In genomic region chr2:240568678-240569522, GRCh38 we compare ENCODE assay signal across 1 cellular context.
TF ChIP-seq lines count a peak whose summit lies in the region.

No MANE protein-coding gene starts in this region.

TF ChIP-seq in HepG2, 621 proteins besides CTCF, POLR2A, EP300 and RAD21 (continued from another document):
- TF ChIP-seq THAP9 (CRISPR knock-in tag; IDR thresholded peaks at IDR 0.05; ENCODE audit: borderline replicate concordance): no peak
- no peak for TF ChIP-seq CCDC6 (CRISPR knock-in tag; IDR thresholded peaks at IDR 0.05)
- TF ChIP-seq ZNF343 (CRISPR knock-in tag; IDR thresholded peaks at IDR 0.05): no peak
- TF ChIP-seq GPN1 (CRISPR knock-in tag; IDR thresholded peaks at IDR 0.05; ENCODE audit: borderline replicate concordance): no peak; the same call in 1 of the 2 replicates
- TF ChIP-seq NR2C2 (CRISPR knock-in tag; IDR thresholded peaks at IDR 0.05; ENCODE audit: borderline replicate concordance): no peak; the same call in 1 of the 2 replicates
- TF ChIP-seq ZNF20 (CRISPR knock-in tag; IDR thresholded peaks at IDR 0.05): no peak
- TF ChIP-seq SALL2 (CRISPR knock-in tag; IDR thresholded peaks at IDR 0.05): peak; percentile 84; the same call in 1 of the 2 replicates
- TF ChIP-seq ZNF615 (CRISPR knock-in tag; IDR thresholded peaks at IDR 0.05; ENCODE audit: borderline replicate concordance): no peak
- 0 out of 2 replicates have a peak, but pooled peaks have one; percentile 70 for TF ChIP-seq ZNF691 (CRISPR knock-in tag; IDR thresholded peaks at IDR 0.05; ENCODE audit: borderline replicate concordance, low read depth)
- peak; percentile 49; the same call in 1 of the 2 replicates for TF ChIP-seq NR0B2 (CRISPR knock-in tag; IDR thresholded peaks at IDR 0.05)
- TF ChIP-seq ARNT2 (CRISPR knock-in tag; IDR thresholded peaks at IDR 0.05; ENCODE audit: low read depth): no peak; the same call in none of the 2 replicates
- TF ChIP-seq BCL6 (CRISPR knock-in tag; IDR thresholded peaks at IDR 0.05): no peak
- TF ChIP-seq ZNF253 (CRISPR knock-in tag; IDR thresholded peaks at IDR 0.05; ENCODE audit: borderline replicate concordance): no peak
- TF ChIP-seq ZSCAN5A (CRISPR knock-in tag; IDR thresholded peaks at IDR 0.05; ENCODE audit: borderline replicate concordance): no peak
- TF ChIP-seq, protein P1, sequence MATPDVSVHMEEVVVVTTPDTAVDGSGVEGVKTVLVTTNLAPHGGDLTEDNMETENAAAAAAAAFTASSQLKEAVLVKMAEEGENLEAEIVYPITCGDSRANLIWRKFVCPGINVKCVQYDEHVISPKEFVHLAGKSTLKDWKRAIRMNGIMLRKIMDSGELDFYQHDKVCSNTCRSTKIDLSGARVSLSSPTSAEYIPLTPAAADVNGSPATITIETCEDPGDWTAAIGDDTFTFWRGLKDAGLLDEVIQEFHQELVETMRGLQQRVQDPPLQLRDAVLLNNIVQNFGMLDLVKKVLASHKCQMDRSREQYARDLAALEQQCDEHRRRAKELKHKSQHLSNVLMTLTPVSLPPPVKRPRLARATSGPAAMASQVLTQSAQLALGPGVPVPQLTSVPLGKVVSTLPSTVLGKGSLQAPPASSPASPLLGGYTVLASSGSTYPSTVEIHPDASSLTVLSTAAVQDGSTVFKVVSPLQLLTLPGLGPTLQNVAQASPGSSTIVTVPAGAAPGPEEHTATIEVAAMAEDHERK (CRISPR knock-in tag; IDR thresholded peaks at IDR 0.05; ENCODE audit: low read depth): no peak
- TF ChIP-seq AGO1 (IDR thresholded peaks at IDR 0.05; ENCODE audit: low read depth, low read length, poor library complexity, severe bottlenecking): peak; percentile 53
- TF ChIP-seq ZNF7 (CRISPR knock-in tag; IDR thresholded peaks at IDR 0.05): no peak
- no peak; the same call in 1 of the 2 replicates for TF ChIP-seq RXRA (CRISPR knock-in tag; IDR thresholded peaks at IDR 0.05)
- no peak for TF ChIP-seq ZNF850 (CRISPR knock-in tag; conservative IDR thresholded peaks at IDR 0.05)
- no peak for TF ChIP-seq YEATS2 (CRISPR knock-in tag; IDR thresholded peaks at IDR 0.05; ENCODE audit: borderline replicate concordance)
- TF ChIP-seq PRPF4 (IDR thresholded peaks at IDR 0.05; ENCODE audit: low read depth, low read length, poor library complexity, severe bottlenecking): no peak
- TF ChIP-seq HNRNPL (IDR thresholded peaks at IDR 0.05; ENCODE audit: low read depth, low read length): 0 out of 2 replicates have a peak, but pooled peaks have one; percentile 53
- peak; percentile 75 for TF ChIP-seq KDM2A (CRISPR knock-in tag; IDR thresholded peaks at IDR 0.05; ENCODE audit: borderline replicate concordance, low read depth)
- TF ChIP-seq, protein P2, sequence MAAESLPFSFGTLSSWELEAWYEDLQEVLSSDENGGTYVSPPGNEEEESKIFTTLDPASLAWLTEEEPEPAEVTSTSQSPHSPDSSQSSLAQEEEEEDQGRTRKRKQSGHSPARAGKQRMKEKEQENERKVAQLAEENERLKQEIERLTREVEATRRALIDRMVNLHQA (CRISPR knock-in tag; IDR thresholded peaks at IDR 0.05): no peak
- 0 out of 2 replicates have a peak, but pooled peaks have one; percentile 37 for TF ChIP-seq ZNF761 (CRISPR knock-in tag; conservative IDR thresholded peaks at IDR 0.05)
- peak; percentile 36; the same call in 1 of the 2 replicates for TF ChIP-seq GMEB1 (CRISPR knock-in tag; IDR thresholded peaks at IDR 0.05; ENCODE audit: borderline replicate concordance)
- no peak for TF ChIP-seq ZBTB38 (CRISPR knock-in tag; IDR thresholded peaks at IDR 0.05)
- no peak for TF ChIP-seq HOXA5 (CRISPR knock-in tag; IDR thresholded peaks at IDR 0.05)
- no peak for TF ChIP-seq ZNF329 (CRISPR knock-in tag; IDR thresholded peaks at IDR 0.05; ENCODE audit: low read depth)
- TF ChIP-seq STAG1 (CRISPR knock-in tag; IDR thresholded peaks at IDR 0.05): no peak
- TF ChIP-seq, protein P3, sequence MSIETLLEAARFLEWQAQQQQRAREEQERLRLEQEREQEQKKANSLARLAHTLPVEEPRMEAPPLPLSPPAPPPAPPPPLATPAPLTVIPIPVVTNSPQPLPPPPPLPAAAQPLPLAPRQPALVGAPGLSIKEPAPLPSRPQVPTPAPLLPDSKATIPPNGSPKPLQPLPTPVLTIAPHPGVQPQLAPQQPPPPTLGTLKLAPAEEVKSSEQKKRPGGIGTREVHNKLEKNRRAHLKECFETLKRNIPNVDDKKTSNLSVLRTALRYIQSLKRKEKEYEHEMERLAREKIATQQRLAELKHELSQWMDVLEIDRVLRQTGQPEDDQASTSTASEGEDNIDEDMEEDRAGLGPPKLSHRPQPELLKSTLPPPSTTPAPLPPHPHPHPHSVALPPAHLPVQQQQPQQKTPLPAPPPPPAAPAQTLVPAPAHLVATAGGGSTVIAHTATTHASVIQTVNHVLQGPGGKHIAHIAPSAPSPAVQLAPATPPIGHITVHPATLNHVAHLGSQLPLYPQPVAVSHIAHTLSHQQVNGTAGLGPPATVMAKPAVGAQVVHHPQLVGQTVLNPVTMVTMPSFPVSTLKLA (IDR thresholded peaks at IDR 0.05): no peak
- TF ChIP-seq ZNF337 (CRISPR knock-in tag; IDR thresholded peaks at IDR 0.05; ENCODE audit: borderline replicate concordance, low read depth): no peak
- TF ChIP-seq ZBTB7A (CRISPR knock-in tag; IDR thresholded peaks at IDR 0.05): no peak
- TF ChIP-seq SYNCRIP (IDR thresholded peaks at IDR 0.05; ENCODE audit: insufficient read depth, low read depth, low read length): no peak
- no peak for TF ChIP-seq ZNF781 (CRISPR knock-in tag; IDR thresholded peaks at IDR 0.05; ENCODE audit: borderline replicate concordance, not compliant biosample characterization)
- peak; percentile 76 for TF ChIP-seq ZFX (CRISPR knock-in tag; IDR thresholded peaks at IDR 0.05; ENCODE audit: low read depth)
- TF ChIP-seq KMT2B (CRISPR knock-in tag; IDR thresholded peaks at IDR 0.05): no peak
- no peak for TF ChIP-seq RARA (CRISPR knock-in tag; IDR thresholded peaks at IDR 0.05)
